Comparison of ENCODE assay signal across 13 cellular contexts in genomic region chr2:241868661-241869081, GRCh38. TPM values are rescaled to one million over a fixed set of nuclear protein-coding genes. Genes with fewer than 3 reads are reported as not detected.
A peak's percentile ranks its signal among the peaks of the same experiment; 100 is the strongest.
DNase-seq lines count a peak whose midpoint lies in the region; ATAC-seq lines count a peak whose summit lies in the region.
"Had no signal": no experiment of that assay in that cellular context is flagged by ENCODE, and none has a peak within 500 bp of the region (broad histone marks: within the 10 kb centered on the region; RNA-seq: fewer than 3 reads in every experiment).

No MANE protein-coding gene starts in this region.

- intact Hi-C loops in sciatic nerve (cut with DNase I), result no loop called here

- POLR2A ChIA-PET in activated CD8-positive, alpha-beta T cell treated with anti-CD3 and anti-CD28 coated beads, Interleukin-2, amount 10 ng/mL, durations not matched to agents 7 days and 5 days (lab: Charles Lee), result interaction anchor here (0.8 to 2.0 kb wide), 6 partner anchors 10 to 182 kb away, joined by 4 to 10 read pairs (median 4); partner anchors contain the start of genes DTYMK, ING5 and PDCD1

- H3K36me3 Mint-ChIP-seq in activated T-cell treated with anti-CD3 and anti-CD28 coated beads, Interleukin-2, amount 50 U/mL, for 4 hours (ENCODE audit: insufficient read depth), result no peaks in the 10 kb centered on the region
- peaks cover 7% of the 10 kb centered on the region for H3K36me3 Mint-ChIP-seq in activated CD8-positive, alpha-beta T cell treated with anti-CD3 and anti-CD28 coated beads, Interleukin-2, amount 10 ng/mL, durations not matched to agents 7 days and 5 days (ENCODE audit: low read depth)
- peaks cover 23% of the 10 kb centered on the region for H3K36me3 Mint-ChIP-seq in natural killer cell treated with Interleukin-12 subunit alpha and Interleukin-12 subunit beta and Interleukin-15 and Interleukin-18, amount 100 ng/mL, for 72 hours

- H3K27me3 Mint-ChIP-seq in activated T-cell treated with anti-CD3 and anti-CD28 coated beads, Interleukin-2, amount 50 U/mL, for 4 hours (ENCODE audit: low read depth), result peaks cover 12% of the 10 kb centered on the region
- H3K27me3 Mint-ChIP-seq in activated CD8-positive, alpha-beta T cell treated with anti-CD3 and anti-CD28 coated beads, Interleukin-2, amount 10 ng/mL, durations not matched to agents 7 days and 5 days (ENCODE audit: low read depth), result peaks cover 20% of the 10 kb centered on the region
- H3K27me3 Mint-ChIP-seq in natural killer cell treated with Interleukin-12 subunit alpha and Interleukin-12 subunit beta and Interleukin-15 and Interleukin-18, amount 100 ng/mL, for 72 hours, result peaks cover 24 to 29% of the 10 kb centered on the region in 2 donors

- H3K27ac Mint-ChIP-seq in activated CD8-positive, alpha-beta T cell treated with anti-CD3 and anti-CD28 coated beads, Interleukin-2, amount 10 ng/mL, durations not matched to agents 7 days and 5 days, result no peak overlapping the region
- peak overlapping the region in 1 of 2 donors; percentile 22 for H3K27ac Mint-ChIP-seq in natural killer cell treated with Interleukin-12 subunit alpha and Interleukin-12 subunit beta and Interleukin-15 and Interleukin-18, amount 100 ng/mL, for 72 hours

- CTCF ChIA-PET in activated CD8-positive, alpha-beta T cell treated with anti-CD3 and anti-CD28 coated beads, Interleukin-2, amount 10 ng/mL, durations not matched to agents 7 days and 5 days (lab: Charles Lee), result interaction anchor here (0.9 to 2.7 kb wide), 9 partner anchors 8 to 182 kb away, joined by 3 to 19 read pairs (median 4); partner anchors contain the start of genes DTYMK, ING5 and PDCD1

- H3K9me3 Mint-ChIP-seq in activated T-cell treated with anti-CD3 and anti-CD28 coated beads, Interleukin-2, amount 50 U/mL, for 4 hours, result no peaks in the 10 kb centered on the region
- no peaks in the 10 kb centered on the region for H3K9me3 Mint-ChIP-seq in activated CD8-positive, alpha-beta T cell treated with anti-CD3 and anti-CD28 coated beads, Interleukin-2, amount 10 ng/mL, durations not matched to agents 7 days and 5 days (ENCODE audit: insufficient read depth)
- H3K9me3 Mint-ChIP-seq in natural killer cell treated with Interleukin-12 subunit alpha and Interleukin-12 subunit beta and Interleukin-15 and Interleukin-18, amount 100 ng/mL, for 72 hours, result peaks cover 12% of the 10 kb centered on the region

- no peak for DNase-seq in activated T-cell treated with anti-CD3 and anti-CD28 coated beads, Interleukin-2, amount 50 U/mL, for 4 hours
- DNase-seq in activated T-cell treated with anti-CD3 and anti-CD28 coated beads for 4 hours (no peak), NCI-H1105 (lab: John Stamatoyannopoulos, UW) (peak; percentile 42), sciatic nerve (ENCODE audit: low spot score) (no peak), NCI-H1930 (lab: John Stamatoyannopoulos, UW) (no peak)
- DNase-seq in activated CD8-positive, alpha-beta T cell treated with anti-CD3 and anti-CD28 coated beads, Interleukin-2, amount 10 ng/mL, durations not matched to agents 7 days and 5 days, result no peak
- peak; percentile 20 for DNase-seq in natural killer cell treated with Interleukin-12 subunit alpha and Interleukin-12 subunit beta and Interleukin-15 and Interleukin-18, amount 100 ng/mL, for 72 hours (ENCODE audit: low spot score)
- DNase-seq: AML-193, cortex of kidney, NCI-H446 had no signal

- H3K4me3 Mint-ChIP-seq in activated T-cell treated with anti-CD3 and anti-CD28 coated beads, Interleukin-2, amount 50 U/mL, for 4 hours, result peak overlapping the region; percentile 37
- H3K4me3 Mint-ChIP-seq in activated CD8-positive, alpha-beta T cell treated with anti-CD3 and anti-CD28 coated beads, Interleukin-2, amount 10 ng/mL, durations not matched to agents 7 days and 5 days, result no peak overlapping the region
- H3K4me3 Mint-ChIP-seq in natural killer cell treated with Interleukin-12 subunit alpha and Interleukin-12 subunit beta and Interleukin-15 and Interleukin-18, amount 100 ng/mL, for 72 hours, result peak overlapping the region; percentile 65
- H3K4me3 Mint-ChIP-seq: neural crest cell had no signal

- peak; percentile 6 to 9 for ATAC-seq in activated T-cell treated with anti-CD3 and anti-CD28 coated beads, Interleukin-2, amount 50 U/mL, for 4 hours
- peak; percentile 4 for ATAC-seq in activated CD8-positive, alpha-beta T cell treated with anti-CD3 and anti-CD28 coated beads, Interleukin-2, amount 10 ng/mL, durations not matched to agents 7 days and 5 days
- no peak for ATAC-seq in natural killer cell treated with Interleukin-12 subunit alpha and Interleukin-12 subunit beta and Interleukin-15 and Interleukin-18, amount 100 ng/mL, for 72 hours
- ATAC-seq in sciatic nerve, result no peak
- ATAC-seq in HG03095 (IDR thresholded peaks at IDR 0.05; ENCODE audit: unreplicated experiment), result no peak
- ATAC-seq: activated CD8-positive, alpha-beta memory T cell treated with anti-CD3 and anti-CD28 coated beads, Interleukin-2, amount 10 ng/mL, durations not matched to agents 7 days and 5 days had no signal

- H3K4me1 Mint-ChIP-seq in activated T-cell treated with anti-CD3 and anti-CD28 coated beads, Interleukin-2, amount 50 U/mL, for 4 hours (ENCODE audit: low read depth), result peaks cover 57% of the 10 kb centered on the region
- H3K4me1 Mint-ChIP-seq in activated CD8-positive, alpha-beta T cell treated with anti-CD3 and anti-CD28 coated beads, Interleukin-2, amount 10 ng/mL, durations not matched to agents 7 days and 5 days (ENCODE audit: low read depth), result peaks cover 65% of the 10 kb centered on the region
- H3K4me1 Mint-ChIP-seq in natural killer cell treated with Interleukin-12 subunit alpha and Interleukin-12 subunit beta and Interleukin-15 and Interleukin-18, amount 100 ng/mL, for 72 hours (ENCODE audit: low read depth in 2 of 2), result peaks cover 49 to 58% of the 10 kb centered on the region in 2 donors

RNA-seq across cellular contexts. Expression of gene RTP5, which starts 0.9 kb away (rescaled TPM):
- total RNA-seq in activated T-cell treated with anti-CD3 and anti-CD28 coated beads, Interleukin-2, amount 50 U/mL, for 4 hours, result under 1 TPM; 0.13 to 0.14 (median 0.13) TPM
- total RNA-seq in activated CD8-positive, alpha-beta T cell treated with anti-CD3 and anti-CD28 coated beads, Interleukin-2, amount 10 ng/mL, durations not matched to agents 7 days and 5 days, result not detected
- total RNA-seq in natural killer cell treated with Interleukin-12 subunit alpha and Interleukin-12 subunit beta and Interleukin-15 and Interleukin-18, amount 100 ng/mL, for 72 hours, result not detected
- not detected for total RNA-seq in sciatic nerve
- total RNA-seq: activated CD8-positive, alpha-beta memory T cell treated with anti-CD3 and anti-CD28 coated beads, Interleukin-2, amount 10 ng/mL, durations not matched to agents 7 days and 5 days; neural crest cell had no signal

RNA-seq across cellular contexts. Expression of gene PDCD1, which starts 10.0 kb away (rescaled TPM):
- 100 to 1,000 TPM in 1 of 3 donors, 10 to 100 TPM in 2; 60.5 to 102 (median 77.3) TPM for total RNA-seq in activated T-cell treated with anti-CD3 and anti-CD28 coated beads, Interleukin-2, amount 50 U/mL, for 4 hours
- total RNA-seq in activated CD8-positive, alpha-beta T cell treated with anti-CD3 and anti-CD28 coated beads, Interleukin-2, amount 10 ng/mL, durations not matched to agents 7 days and 5 days, result 1 to 10 TPM; 2.4 to 2.5 TPM
- under 1 TPM; 0.78 to 0.89 TPM for total RNA-seq in natural killer cell treated with Interleukin-12 subunit alpha and Interleukin-12 subunit beta and Interleukin-15 and Interleukin-18, amount 100 ng/mL, for 72 hours
- total RNA-seq in sciatic nerve, result 0.27 TPM
- total RNA-seq: neural crest cell had no signal

RNA-seq across cellular contexts. Expression of gene NEU4, which starts 59.7 kb away (rescaled TPM):
- under 1 TPM in 1 of 3 donors, not detected in 2; 0.65 TPM for total RNA-seq in activated T-cell treated with anti-CD3 and anti-CD28 coated beads, Interleukin-2, amount 50 U/mL, for 4 hours
- total RNA-seq in activated CD8-positive, alpha-beta T cell treated with anti-CD3 and anti-CD28 coated beads, Interleukin-2, amount 10 ng/mL, durations not matched to agents 7 days and 5 days, result under 1 TPM; 0.31 to 0.45 TPM
- 1 to 10 TPM in 1 of 2 donors, under 1 TPM in 1; 0.86 to 3.8 TPM for total RNA-seq in natural killer cell treated with Interleukin-12 subunit alpha and Interleukin-12 subunit beta and Interleukin-15 and Interleukin-18, amount 100 ng/mL, for 72 hours
- total RNA-seq in sciatic nerve, result not detected

Comparison
In these comparisons a context has a peak if more than half of its experiments do, and no peak if none do; other contexts are left out.
1. ATAC-seq: peak in activated T-cell treated with anti-CD3 and anti-CD28 coated beads, Interleukin-2, amount 50 U/mL, for 4 hours (2 of 2) and activated CD8-positive, alpha-beta T cell treated with anti-CD3 and anti-CD28 coated beads, Interleukin-2, amount 10 ng/mL, durations not matched to agents 7 days and 5 days (single experiment); none in natural killer cell treated with Interleukin-12 subunit alpha and Interleukin-12 subunit beta and Interleukin-15 and Interleukin-18, amount 100 ng/mL, for 72 hours (0 of 2), sciatic nerve (single experiment) and HG03095 (single experiment).
2. DNase-seq: peak in NCI-H1105 (single experiment) and natural killer cell treated with Interleukin-12 subunit alpha and Interleukin-12 subunit beta and Interleukin-15 and Interleukin-18, amount 100 ng/mL, for 72 hours (single experiment); none in activated T-cell treated with anti-CD3 and anti-CD28 coated beads, Interleukin-2, amount 50 U/mL, for 4 hours (single experiment), activated T-cell treated with anti-CD3 and anti-CD28 coated beads for 4 hours (single experiment), activated CD8-positive, alpha-beta T cell treated with anti-CD3 and anti-CD28 coated beads, Interleukin-2, amount 10 ng/mL, durations not matched to agents 7 days and 5 days (single experiment), sciatic nerve (single experiment) and NCI-H1930 (0 of 2).
3. RNA of gene PDCD1, which starts 10.0 kb away (total RNA-seq): 60.5 to 102 TPM in activated T-cell treated with anti-CD3 and anti-CD28 coated beads, Interleukin-2, amount 50 U/mL, for 4 hours; 2.4 to 2.5 TPM in activated CD8-positive, alpha-beta T cell treated with anti-CD3 and anti-CD28 coated beads, Interleukin-2, amount 10 ng/mL, durations not matched to agents 7 days and 5 days, 0.78 to 0.89 TPM in natural killer cell treated with Interleukin-12 subunit alpha and Interleukin-12 subunit beta and Interleukin-15 and Interleukin-18, amount 100 ng/mL, for 72 hours and 0.27 TPM in sciatic nerve (single experiment); every median in the first group is over 10 times any median in the second.